ENCODE assay signal across 5 cellular contexts in the genomic region with DNA sequence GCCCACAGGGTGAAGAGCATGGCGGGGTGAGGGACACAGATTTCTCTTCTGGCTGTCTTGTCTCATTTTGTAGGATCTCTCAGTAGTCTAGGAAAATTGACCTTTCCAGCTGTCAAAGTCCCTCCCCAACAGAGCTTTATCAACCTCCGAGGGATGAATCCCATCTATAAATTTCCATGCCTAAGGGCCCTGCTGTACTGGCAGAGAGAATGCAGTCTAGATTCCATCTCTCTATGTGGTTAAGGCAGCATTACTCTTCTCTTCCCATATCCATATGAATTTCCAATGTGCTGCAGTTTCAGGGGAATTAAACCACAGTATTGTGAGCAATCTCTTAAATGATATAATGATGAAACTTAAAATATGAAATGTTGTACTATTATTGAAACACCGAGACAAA.
"Had no signal": no experiment of that assay in that cellular context is flagged by ENCODE, and none has a peak within 500 bp of the region (broad histone marks: within the 10 kb centered on the region; RNA-seq: fewer than 3 reads in every experiment).

No MANE protein-coding gene starts in this region.

- ATAC-seq: GM23338, K562 had no signal

- H3K9me3 Mint-ChIP-seq: GM23338, H9 had no signal

- H3K4me3 Mint-ChIP-seq: GM23338, H9 had no signal

- DNase-seq: H9, HCEC 1CT, IMR-90 had no signal

- H3K27ac Mint-ChIP-seq: GM23338, H9 had no signal
